11 cellular contexts compared by ENCODE assay signal in genomic region chr15:64623347-64624024, GRCh38.
A peak's percentile ranks its signal among the peaks of the same experiment; 100 is the strongest.
DNase-seq lines count a peak whose midpoint lies in the region; ATAC-seq and TF ChIP-seq lines count a peak whose summit lies in the region.
"Had no signal": no experiment of that assay in that cellular context is flagged by ENCODE, and none has a peak within 500 bp of the region (broad histone marks: within the 10 kb centered on the region; RNA-seq: fewer than 3 reads in every experiment).

No MANE protein-coding gene starts in this region.

- no peaks in the 10 kb centered on the region for H3K27me3 Mint-ChIP-seq in activated naive CD4-positive, alpha-beta T cell treated with anti-CD3 and anti-CD28 coated beads for 36 hours (ENCODE audit: low read depth)
- no peaks in the 10 kb centered on the region for H3K27me3 Mint-ChIP-seq in nephron (ENCODE audit: low read depth)
- H3K27me3 Mint-ChIP-seq: dendritic cell treated with granulocyte-macrophage colony-stimulating factor and Interleukin-4, amounts not matched to agents 40 ng/mL and 50 ng/mL, for 4 days had no signal

- peaks cover 2% of the 10 kb centered on the region; the same call in 1 of the 2 replicates for H3K36me3 ChIP-seq in BJ (ENCODE audit: control insufficient read depth, insufficient read depth, low read length)
- peaks cover 0 to 11% (median 0%) of the 10 kb centered on the region in 3 donors for H3K36me3 ChIP-seq in tibial nerve
- H3K36me3 ChIP-seq: prostate gland had no signal

- H3K9me3 ChIP-seq in tibial nerve: no peaks in the 10 kb centered on the region
- H3K9me3 ChIP-seq: prostate gland had no signal

- POLR2A ChIA-PET in BJ (lab: Charles Lee): no interaction called here

- TF ChIP-seq POLR2A in tibial nerve (IDR thresholded peaks at IDR 0.05): no peak

- no peak overlapping the region for H3K4me3 Mint-ChIP-seq in activated naive CD4-positive, alpha-beta T cell treated with anti-CD3 and anti-CD28 coated beads for 36 hours
- H3K4me3 Mint-ChIP-seq in nephron: no peak overlapping the region
- H3K4me3 Mint-ChIP-seq: dendritic cell treated with granulocyte-macrophage colony-stimulating factor and Interleukin-4, amounts not matched to agents 40 ng/mL and 50 ng/mL, for 4 days had no signal

- H3K9me3 Mint-ChIP-seq in activated naive CD4-positive, alpha-beta T cell treated with anti-CD3 and anti-CD28 coated beads for 36 hours: no peaks in the 10 kb centered on the region
- no peaks in the 10 kb centered on the region for H3K9me3 Mint-ChIP-seq in nephron
- H3K9me3 Mint-ChIP-seq: dendritic cell treated with granulocyte-macrophage colony-stimulating factor and Interleukin-4, amounts not matched to agents 40 ng/mL and 50 ng/mL, for 4 days had no signal

- DNase-seq in BJ (ENCODE audit: low read depth) (peak; percentile 50), AG20443 (ENCODE audit: low spot score) (no peak), G401 (ENCODE audit: low spot score) (no peak), tibial nerve (ENCODE audit: low spot score in 2 of 2) (no peak), pons (ENCODE audit: low spot score) (no peak)
- DNase-seq in activated naive CD4-positive, alpha-beta T cell treated with anti-CD3 and anti-CD28 coated beads for 36 hours: peak; percentile 73
- DNase-seq: DMS153 had no signal

- 70 to 74% methylated on average over 2 of the region's 2 CpGs for WGBS in tibial nerve, 2 donors

- H3K36me3 Mint-ChIP-seq in activated naive CD4-positive, alpha-beta T cell treated with anti-CD3 and anti-CD28 coated beads for 36 hours (ENCODE audit: low read depth): peaks cover 8% of the 10 kb centered on the region
- peaks cover 24% of the 10 kb centered on the region for H3K36me3 Mint-ChIP-seq in nephron (ENCODE audit: low read depth)

- H3K27ac Mint-ChIP-seq in activated naive CD4-positive, alpha-beta T cell treated with anti-CD3 and anti-CD28 coated beads for 36 hours: peak overlapping the region; percentile 96
- peak overlapping the region; percentile 6 to 66 (median 48) for H3K27ac Mint-ChIP-seq in nephron
- H3K27ac Mint-ChIP-seq: dendritic cell treated with granulocyte-macrophage colony-stimulating factor and Interleukin-4, amounts not matched to agents 40 ng/mL and 50 ng/mL, for 4 days had no signal

- intact Hi-C loops in activated naive CD4-positive, alpha-beta T cell treated with anti-CD3 and anti-CD28 coated beads for 36 hours (cut with micrococcal nuclease): loop anchor here (1.0 to 10.0 kb wide), 5 partner anchors 11 to 1119 kb away; partner anchors contain the start of genes PCLAF and USP3

- H3K4me1 Mint-ChIP-seq in activated naive CD4-positive, alpha-beta T cell treated with anti-CD3 and anti-CD28 coated beads for 36 hours (ENCODE audit: low read depth): peaks cover 90% of the 10 kb centered on the region
- peaks cover 49% of the 10 kb centered on the region for H3K4me1 Mint-ChIP-seq in nephron

- in situ Hi-C loops in G401 (cut with HindIII; ENCODE audit: low sequenced_read_pairs): no loop called here

- CTCF ChIA-PET in BJ (lab: Yijun Ruan, JAX): interaction anchor here (0.9 to 1.3 kb wide), 2 partner anchors 12 to 196 kb away, joined by 4 read pairs; no protein-coding TSS in a partner anchor
- CTCF ChIA-PET in activated naive CD4-positive, alpha-beta T cell treated with anti-CD3 and anti-CD28 coated beads for 36 hours (lab: Charles Lee): interaction anchor here (0.6 to 1.3 kb wide), 3 partner anchors 12 to 86 kb away, joined by 4 to 5 read pairs (median 4); no protein-coding TSS in a partner anchor

- H3K4me3 ChIP-seq in BJ (ENCODE audit: low read depth, low read length) (no peak overlapping the region), tibial nerve (no peak overlapping the region)
- H3K4me3 ChIP-seq: prostate gland had no signal

- no peak overlapping the region for H3K27ac ChIP-seq in tibial nerve
- H3K27ac ChIP-seq: prostate gland had no signal

- H3K27me3 ChIP-seq in BJ (ENCODE audit: control insufficient read depth, insufficient read depth, low read length) (no peaks in the 10 kb centered on the region), tibial nerve (no peaks in the 10 kb centered on the region)

- TF ChIP-seq CTCF in BJ (IDR thresholded peaks at IDR 0.05; ENCODE audit: insufficient read depth, low read depth, low read length): no peak
- no peak for TF ChIP-seq CTCF in nephron (IDR thresholded peaks at IDR 0.05; ENCODE audit: unreplicated experiment in 3 of 3)
- no peak for TF ChIP-seq CTCF in tibial nerve (IDR thresholded peaks at IDR 0.05)

- ATAC-seq in HG02610 (IDR thresholded peaks at IDR 0.05; ENCODE audit: unreplicated experiment): peak; percentile 26

- H3K4me1 ChIP-seq in tibial nerve: peaks cover 0 to 42% (median 14%) of the 10 kb centered on the region in 4 donors
- H3K4me1 ChIP-seq: prostate gland had no signal

- no peak for TF ChIP-seq EP300 in tibial nerve (IDR thresholded peaks at IDR 0.05)

Comparison
In these comparisons a context has a peak if more than half of its experiments do, and no peak if none do; other contexts are left out.
1. DNase-seq: peak in BJ (single experiment) and activated naive CD4-positive, alpha-beta T cell treated with anti-CD3 and anti-CD28 coated beads for 36 hours (single experiment); none in AG20443 (single experiment), G401 (single experiment), tibial nerve (0 of 2) and pons (single experiment).